ENCODE assay signal across 18 cellular contexts in the genomic region with DNA sequence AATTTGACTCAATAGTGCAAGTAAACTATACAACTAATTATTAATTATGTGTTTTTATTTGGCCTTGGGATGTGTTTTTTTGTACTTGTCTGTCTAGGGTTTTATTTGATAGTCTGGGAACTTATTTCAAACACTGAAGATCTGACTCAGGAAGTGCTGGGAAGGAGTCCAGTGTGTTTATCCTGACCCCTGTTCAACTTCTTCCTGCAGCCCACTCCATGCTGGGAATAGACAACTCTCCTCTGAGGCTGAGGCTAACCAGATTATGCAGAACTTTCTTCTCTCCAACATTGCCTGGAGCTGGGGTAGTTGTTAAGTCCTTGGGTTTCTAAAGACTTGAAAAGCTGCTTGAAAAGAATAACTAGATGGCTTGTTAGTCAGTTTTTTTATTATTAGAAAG. TPM values are rescaled to one million over a fixed set of nuclear protein-coding genes. Genes with fewer than 3 reads are reported as not detected.
DNase-seq lines count a peak whose midpoint lies in the region; ATAC-seq and TF ChIP-seq lines count a peak whose summit lies in the region.
"Had no signal": no experiment of that assay in that cellular context is flagged by ENCODE, and none has a peak within 500 bp of the region (broad histone marks: within the 10 kb centered on the region; RNA-seq: fewer than 3 reads in every experiment).

No MANE protein-coding gene starts in this region.

- no peak for ATAC-seq in HG02852 (IDR thresholded peaks at IDR 0.05; ENCODE audit: unreplicated experiment)
- ATAC-seq: lower lobe of right lung had no signal

- peak overlapping the region; percentile 62 for H3K27ac Mint-ChIP-seq in chondrocyte (ENCODE audit: unreplicated experiment)
- H3K27ac Mint-ChIP-seq: activated T-helper 2 cell treated with anti-CD3 and anti-CD28 coated beads, Interferon-gamma antibody, Interleukin-2, Interleukin-4, amounts not matched to agents 10 μg/mL and 5 μg/mL and 100 μg/mL, durations not matched to agents 14 hours and 24 hours and 36 hours had no signal

- no peaks in the 10 kb centered on the region for H3K36me3 Mint-ChIP-seq in chondrocyte (ENCODE audit: low read depth)

- peaks cover 34% of the 10 kb centered on the region for H3K4me1 Mint-ChIP-seq in chondrocyte (ENCODE audit: low read depth)

- no peaks in the 10 kb centered on the region for H3K27me3 Mint-ChIP-seq in chondrocyte (ENCODE audit: low read depth)

- no peak for TF ChIP-seq CTCF in chondrocyte (IDR thresholded peaks at IDR 0.05)

- H3K4me3 Mint-ChIP-seq in chondrocyte (ENCODE audit: unreplicated experiment) = no peak overlapping the region

- peak; percentile 46 for DNase-seq in NCI-H82 (lab: John Stamatoyannopoulos, UW)
- DNase-seq in NCI-H82 treated with DMSO at 0.1 percent for 48 hours (lab: John Stamatoyannopoulos, UW; ENCODE audit: unreplicated experiment) = no peak
- DNase-seq in chondrocyte (ENCODE audit: low spot score) = no peak
- peak; percentile 14 for DNase-seq in left kidney (ENCODE audit: low read depth, low spot score)
- peak; percentile 60 for DNase-seq in stromal cell of bone marrow (ENCODE audit: low read depth)
- DNase-seq in NCI-H748 treated with DMSO at 0.1 percent for 48 hours (lab: John Stamatoyannopoulos, UW) = no peak
- DNase-seq in GF-D8 (lab: John Stamatoyannopoulos, UW) = no peak
- DNase-seq: amygdala; cortex of kidney; DMS79 treated with DMSO at 0.1 percent for 48 hours; lower lobe of right lung; NCI-H2081 treated with DMSO at 0.1 percent for 48 hours; NCI-H774; RPMI8226; stimulated activated CD4-positive, alpha-beta T cell treated with anti-CD3 and anti-CD28 coated beads, Interleukin-4, amount 100 ng/mL, for 4 hours; tibial artery had no signal

- no peaks in the 10 kb centered on the region for H3K9me3 Mint-ChIP-seq in chondrocyte (ENCODE audit: low read depth)
- H3K9me3 Mint-ChIP-seq: activated T-helper 2 cell treated with anti-CD3 and anti-CD28 coated beads, Interferon-gamma antibody, Interleukin-2, Interleukin-4, amounts not matched to agents 10 μg/mL and 5 μg/mL and 100 μg/mL, durations not matched to agents 14 hours and 24 hours and 36 hours had no signal

RNA-seq across cellular contexts. Expression of gene CISD1, which starts 6.9 kb away (rescaled TPM):
- total RNA-seq in chondrocyte = 22.6 to 37.7 TPM (median 25.5 TPM) in 3 replicates

RNA-seq across cellular contexts. Expression of gene IPMK, which starts 8.2 kb away (rescaled TPM):
- total RNA-seq in chondrocyte = 2.9 to 3.3 TPM (median 3.0 TPM) in 3 replicates

RNA-seq across cellular contexts. Expression of gene UBE2D1, which starts 58.9 kb away (rescaled TPM):
- 12.7 to 13.0 TPM (median 12.7 TPM) in 3 replicates for total RNA-seq in chondrocyte

Comparison
In these comparisons a context has a peak if more than half of its experiments do, and no peak if none do; other contexts are left out.
1. DNase-seq: peak in NCI-H82 (single experiment), left kidney (single experiment) and stromal cell of bone marrow (single experiment); none in NCI-H82 treated with DMSO at 0.1 percent for 48 hours (single experiment), chondrocyte (single experiment), NCI-H748 treated with DMSO at 0.1 percent for 48 hours (single experiment) and GF-D8 (single experiment).